ENCODE assay signal across 10 cellular contexts in the genomic region with DNA sequence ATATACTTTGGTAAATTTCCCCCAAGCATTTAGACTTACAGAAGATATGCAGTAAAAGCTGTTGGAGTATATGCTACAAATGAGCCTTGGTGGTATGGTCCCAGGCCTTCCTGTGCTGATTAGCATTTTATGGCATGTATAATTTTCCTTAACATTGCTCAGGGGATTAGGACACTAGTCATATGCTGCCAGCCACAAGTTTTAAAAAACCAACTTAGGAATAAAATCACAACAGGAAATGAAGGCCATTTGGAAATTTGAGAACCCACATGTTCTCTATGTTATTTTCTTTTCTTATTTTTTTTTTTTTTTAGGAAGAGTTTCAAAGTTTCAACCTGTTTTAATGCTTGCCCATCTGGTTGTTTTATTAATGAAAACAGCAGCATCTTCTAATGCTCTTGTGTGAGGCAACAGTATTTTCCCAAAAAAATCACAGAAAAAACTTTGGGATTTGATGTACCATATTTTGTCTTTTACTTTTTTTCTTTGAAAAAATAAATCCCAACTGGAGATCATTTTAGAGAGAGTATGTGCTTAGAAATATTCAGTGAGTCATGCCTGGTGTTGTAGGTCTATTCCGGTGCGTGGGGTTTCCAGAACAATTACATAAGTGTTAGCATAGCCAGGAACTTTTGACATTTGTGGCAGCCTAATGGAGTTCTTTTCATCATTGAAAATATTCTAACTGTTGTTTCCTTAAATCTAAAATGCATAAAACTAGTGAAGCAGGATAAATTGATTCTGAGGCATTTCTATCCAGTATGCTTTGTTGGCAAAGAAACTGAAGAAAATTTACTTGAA. TPM values are rescaled to one million over a fixed set of nuclear protein-coding genes. Genes with fewer than 3 reads are reported as not detected.
DNase-seq lines count a peak whose midpoint lies in the region; ATAC-seq, FAIRE-seq and TF ChIP-seq lines count a peak whose summit lies in the region.
"Had no signal": no experiment of that assay in that cellular context is flagged by ENCODE, and none has a peak within 500 bp of the region (broad histone marks: within the 10 kb centered on the region; RNA-seq: fewer than 3 reads in every experiment).

No MANE protein-coding gene starts in this region.

- peak overlapping the region; percentile 79 for H3K27ac Mint-ChIP-seq in chondrocyte (ENCODE audit: unreplicated experiment)
- H3K27ac Mint-ChIP-seq: IgD-negative memory B cell had no signal

- H3K4me1 ChIP-seq in keratinocyte (ENCODE audit: control insufficient read depth, extremely low read depth, insufficient read depth, low read length) (peaks cover 72% of the 10 kb centered on the region), thoracic aorta (ENCODE audit: control insufficient read depth in 1 of 2, low read depth in 2 of 2) (peaks cover 18 to 57% of the 10 kb centered on the region in 2 donors), vagina (peaks cover 31% of the 10 kb centered on the region)

- peak overlapping the region; percentile 44 for H3K4me2 ChIP-seq in keratinocyte (ENCODE audit: control insufficient read depth, extremely low read depth, insufficient read depth, low read depth, low read length)

- TF ChIP-seq POLR2A in vagina (IDR thresholded peaks at IDR 0.05) = no peak

- ATAC-seq in thoracic aorta (ENCODE audit: insufficient number of reproducible peaks, low FRiP score, low read depth) (peak; percentile 85), GM21723 (IDR thresholded peaks at IDR 0.05; ENCODE audit: unreplicated experiment) (no peak), HG03432 (IDR thresholded peaks at IDR 0.05; ENCODE audit: unreplicated experiment) (no peak)

- H3K9me1 ChIP-seq in keratinocyte (ENCODE audit: control insufficient read depth, extremely low read depth, insufficient read depth, low read length) = no peaks in the 10 kb centered on the region

- H3K27me3 ChIP-seq in MG63 (no peaks in the 10 kb centered on the region), keratinocyte (ENCODE audit: control insufficient read depth, extremely low read depth, insufficient read depth, low read length) (no peaks in the 10 kb centered on the region), thoracic aorta (replicated peaks; ENCODE audit: insufficient read depth) (no peaks in the 10 kb centered on the region), vagina (no peaks in the 10 kb centered on the region)

- H3K4me3 Mint-ChIP-seq in chondrocyte (ENCODE audit: unreplicated experiment) = no peak overlapping the region
- H3K4me3 Mint-ChIP-seq: IgD-negative memory B cell had no signal

- no peaks in the 10 kb centered on the region for H3K36me3 Mint-ChIP-seq in chondrocyte (ENCODE audit: low read depth)

- no peaks in the 10 kb centered on the region for H3K9me3 Mint-ChIP-seq in chondrocyte (ENCODE audit: low read depth)

- peak; percentile 63 for FAIRE-seq in keratinocyte (lab: Jason Lieb, UNC)

- H3K36me3 ChIP-seq in MG63 (no peaks in the 10 kb centered on the region), keratinocyte (ENCODE audit: control insufficient read depth in 2 of 2, extremely low read depth in 1 of 2, insufficient read depth in 2 of 2, low read length in 2 of 2) (no peaks in the 10 kb centered on the region), thoracic aorta (no peaks in the 10 kb centered on the region), vagina (no peaks in the 10 kb centered on the region)

- H3K4me3 ChIP-seq in MG63 (no peak overlapping the region), keratinocyte (ENCODE audit: control insufficient read depth in 2 of 3, extremely low read depth in 1 of 3, insufficient read depth in 2 of 3, low read depth in 1 of 3, low read length in 3 of 3) (no peak overlapping the region), thoracic aorta (no peak overlapping the region), vagina (no peak overlapping the region)

- DNase-seq in MG63 = peak; percentile 39
- no peak for DNase-seq in chondrocyte (ENCODE audit: low spot score)
- DNase-seq in keratinocyte (ENCODE audit: low read depth, low spot score) = no peak
- DNase-seq in thoracic aorta (ENCODE audit: low spot score) = no peak
- DNase-seq in vagina (ENCODE audit: extremely low spot score in 2 of 2) = no peak
- no peak for DNase-seq in DMS114 treated with DMSO at 0.1 percent for 48 hours (lab: John Stamatoyannopoulos, UW; ENCODE audit: unreplicated experiment)
- DNase-seq: activated CD4-positive, CD25-positive, alpha-beta regulatory T cell had no signal

- H3K27me3 Mint-ChIP-seq in chondrocyte (ENCODE audit: low read depth) = no peaks in the 10 kb centered on the region
- H3K27me3 Mint-ChIP-seq: IgD-negative memory B cell had no signal

- H3K9ac ChIP-seq in keratinocyte (ENCODE audit: control insufficient read depth, extremely low read depth, insufficient read depth, low read length) = peak overlapping the region; percentile 48

- H4K20me1 ChIP-seq in keratinocyte (ENCODE audit: control insufficient read depth, extremely low read depth, insufficient read depth, low read length) = no peaks in the 10 kb centered on the region

- H2AFZ ChIP-seq in keratinocyte (ENCODE audit: control insufficient read depth, low read length) = no peak overlapping the region

- no peak for TF ChIP-seq CTCF in chondrocyte (IDR thresholded peaks at IDR 0.05)
- TF ChIP-seq CTCF in keratinocyte (optimal IDR thresholded peaks at IDR 0.05 in 1 of 3, IDR thresholded peaks at IDR 0.05 in 1 of 3, conservative IDR thresholded peaks at IDR 0.05 in 1 of 3; ENCODE audit: extremely low read depth in 1 of 3, insufficient read depth in 2 of 3, low read length in 3 of 3) = no peak
- no peak for TF ChIP-seq CTCF in thoracic aorta (IDR thresholded peaks at IDR 0.05)
- TF ChIP-seq CTCF in vagina (IDR thresholded peaks at IDR 0.05) = peak in 1 of 3 experiments; percentile 21

- peaks cover 48% of the 10 kb centered on the region for H3K4me1 Mint-ChIP-seq in chondrocyte (ENCODE audit: low read depth)

- H3K9me3 ChIP-seq in MG63 (no peaks in the 10 kb centered on the region), keratinocyte (ENCODE audit: control insufficient read depth, low read depth, low read length) (no peaks in the 10 kb centered on the region), thoracic aorta (no peaks in the 10 kb centered on the region), vagina (no peaks in the 10 kb centered on the region)

- intact Hi-C loops in vagina (cut with DNase I) = no loop called here

- H3K27ac ChIP-seq in keratinocyte (ENCODE audit: control insufficient read depth, insufficient read depth, low read length) (peak overlapping the region; percentile 88), thoracic aorta (peak overlapping the region; percentile 57 to 87), vagina (no peak overlapping the region)

- dilution Hi-C loops in keratinocyte (cut with MboI; ENCODE audit: extremely low pct_ligation_motif_present, low sequenced_read_pairs) = no loop called here

- no peaks in the 10 kb centered on the region for H3K79me2 ChIP-seq in keratinocyte (ENCODE audit: control insufficient read depth, insufficient read depth, low read length)

RNA-seq across cellular contexts. Expression of a gene that starts 21.7 kb away (rescaled TPM):
- total RNA-seq in MG63 (2014; rRNA removed; shearing (Covaris generic); ENCODE audit: low replicate concordance) = 19.5 and 43.9 TPM in 2 replicates
- 5.9 to 9.9 TPM (median 8.3 TPM) in 3 replicates for total RNA-seq in chondrocyte
- 205 to 251 TPM (median 221 TPM) in 3 replicates for polyA plus RNA-seq in keratinocyte
- 66.1 TPM for polyA plus RNA-seq in keratinocyte (2011; ENCODE audit: low read depth)
- polyA plus RNA-seq in keratinocyte (2011; cell fraction: cytosol; rRNA removed) = 66.2 and 96.4 TPM in 2 replicates
- 255 and 281 TPM in 2 replicates for polyA plus RNA-seq in keratinocyte (2011; cell fraction: nucleus; rRNA removed)
- 82.7 and 187 TPM in 2 replicates for polyA plus RNA-seq in keratinocyte (2012; ENCODE audit: low replicate concordance)
- polyA minus RNA-seq in keratinocyte = 454 to 649 TPM (median 503 TPM) in 3 replicates
- 290 TPM for polyA minus RNA-seq in keratinocyte (2011; cell fraction: cytosol; rRNA and poly(A)+ RNA removed)
- 297 and 332 TPM in 2 replicates for polyA minus RNA-seq in keratinocyte (2011; cell fraction: nucleus; rRNA and poly(A)+ RNA removed)
- total RNA-seq in thoracic aorta = 100 to 1,000 TPM; 103 to 147 TPM
- total RNA-seq in vagina = 51.1 TPM
